In the genomic region with DNA sequence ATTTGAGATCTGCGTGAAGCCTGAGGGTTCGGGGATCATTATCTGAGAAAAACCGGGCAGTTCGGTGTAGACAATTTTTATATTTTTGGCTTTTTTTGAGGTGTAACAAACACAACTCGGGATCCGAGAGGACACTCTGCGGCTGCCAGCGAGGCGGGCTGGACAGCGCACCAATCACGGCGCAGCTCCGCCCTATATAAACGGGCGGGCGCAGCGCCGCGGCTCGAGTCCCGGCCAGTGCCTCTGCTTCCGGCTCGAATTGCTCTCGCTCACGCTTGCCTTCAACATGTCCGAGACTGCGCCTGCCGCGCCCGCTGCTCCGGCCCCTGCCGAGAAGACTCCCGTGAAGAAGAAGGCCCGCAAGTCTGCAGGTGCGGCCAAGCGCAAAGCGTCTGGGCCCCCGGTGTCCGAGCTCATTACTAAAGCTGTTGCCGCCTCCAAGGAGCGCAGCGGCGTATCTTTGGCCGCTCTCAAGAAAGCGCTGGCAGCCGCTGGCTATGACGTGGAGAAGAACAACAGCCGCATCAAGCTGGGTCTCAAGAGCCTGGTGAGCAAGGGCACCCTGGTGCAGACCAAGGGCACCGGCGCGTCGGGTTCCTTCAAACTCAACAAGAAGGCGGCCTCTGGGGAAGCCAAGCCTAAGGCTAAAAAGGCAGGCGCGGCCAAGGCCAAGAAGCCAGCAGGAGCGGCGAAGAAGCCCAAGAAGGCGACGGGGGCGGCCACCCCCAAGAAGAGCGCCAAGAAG, we compare ENCODE assay signal across 1 cellular context.
TF ChIP-seq lines count a peak whose summit lies in the region.

No MANE protein-coding gene starts in this region.

TF ChIP-seq in K562, 482 proteins besides CTCF, POLR2A, EP300 and RAD21 (continued from another document):
- TF ChIP-seq BCLAF1 (IDR thresholded peaks at IDR 0.05; ENCODE audit: borderline replicate concordance in 1 of 2, control insufficient read depth in 1 of 2, low read depth in 2 of 2, low read length in 1 of 2) (peak; percentile 88 to 98), ZNF695 (CRISPR knock-in tag; IDR thresholded peaks at IDR 0.05) (no peak), ZNF668 (CRISPR knock-in tag; IDR thresholded peaks at IDR 0.05) (no peak), RFX5 (IDR thresholded peaks at IDR 0.05; ENCODE audit: low read depth, low read length) (no peak), TSC22D4 (tag; IDR thresholded peaks at IDR 0.05) (no peak), GABPB1 (CRISPR knock-in tag; IDR thresholded peaks at IDR 0.05) (peak; percentile 81), ZBTB17 (CRISPR knock-in tag; IDR thresholded peaks at IDR 0.05) (peak; percentile 87), TGIF2 (CRISPR knock-in tag; IDR thresholded peaks at IDR 0.05) (0 out of 2 replicates have a peak, but pooled peaks have one; percentile 60), PTBP1 (IDR thresholded peaks at IDR 0.05; ENCODE audit: low read depth, low read length) (peak; percentile 90), KDM4B (IDR thresholded peaks at IDR 0.05; ENCODE audit: borderline replicate concordance in 2 of 2, low read depth in 1 of 2) (0 out of 4 replicates have a peak, but pooled peaks of 1 of the 2 experiments have one; percentile 65), MYC (IDR thresholded peaks at IDR 0.05; ENCODE audit: low read depth, low read length) (peak; percentile 71), MYC (CRISPR knock-in tag; IDR thresholded peaks at IDR 0.05; ENCODE audit: borderline replicate concordance, low read depth) (peak; percentile 65; the same call in 1 of the 2 replicates), ZEB2 (IDR thresholded peaks at IDR 0.05) (no peak), FOXP1 (CRISPR knock-in tag; IDR thresholded peaks at IDR 0.05) (peak; percentile 99), ZNF696 (CRISPR knock-in tag; conservative IDR thresholded peaks at IDR 0.05) (no peak), CREBBP (IDR thresholded peaks at IDR 0.05; ENCODE audit: low read depth, low read length) (no peak), GTF2F1 (IDR thresholded peaks at IDR 0.05; ENCODE audit: low read depth, low read length) (peak; percentile 99), SRSF9 (IDR thresholded peaks at IDR 0.05; ENCODE audit: borderline replicate concordance, low read depth, low read length) (no peak)
- TF ChIP-seq, protein P1, sequence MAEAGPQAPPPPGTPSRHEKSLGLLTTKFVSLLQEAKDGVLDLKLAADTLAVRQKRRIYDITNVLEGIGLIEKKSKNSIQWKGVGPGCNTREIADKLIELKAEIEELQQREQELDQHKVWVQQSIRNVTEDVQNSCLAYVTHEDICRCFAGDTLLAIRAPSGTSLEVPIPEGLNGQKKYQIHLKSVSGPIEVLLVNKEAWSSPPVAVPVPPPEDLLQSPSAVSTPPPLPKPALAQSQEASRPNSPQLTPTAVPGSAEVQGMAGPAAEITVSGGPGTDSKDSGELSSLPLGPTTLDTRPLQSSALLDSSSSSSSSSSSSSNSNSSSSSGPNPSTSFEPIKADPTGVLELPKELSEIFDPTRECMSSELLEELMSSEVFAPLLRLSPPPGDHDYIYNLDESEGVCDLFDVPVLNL (CRISPR knock-in tag; IDR thresholded peaks at IDR 0.05; ENCODE audit: low read depth) = no peak
- TF ChIP-seq, protein P2, sequence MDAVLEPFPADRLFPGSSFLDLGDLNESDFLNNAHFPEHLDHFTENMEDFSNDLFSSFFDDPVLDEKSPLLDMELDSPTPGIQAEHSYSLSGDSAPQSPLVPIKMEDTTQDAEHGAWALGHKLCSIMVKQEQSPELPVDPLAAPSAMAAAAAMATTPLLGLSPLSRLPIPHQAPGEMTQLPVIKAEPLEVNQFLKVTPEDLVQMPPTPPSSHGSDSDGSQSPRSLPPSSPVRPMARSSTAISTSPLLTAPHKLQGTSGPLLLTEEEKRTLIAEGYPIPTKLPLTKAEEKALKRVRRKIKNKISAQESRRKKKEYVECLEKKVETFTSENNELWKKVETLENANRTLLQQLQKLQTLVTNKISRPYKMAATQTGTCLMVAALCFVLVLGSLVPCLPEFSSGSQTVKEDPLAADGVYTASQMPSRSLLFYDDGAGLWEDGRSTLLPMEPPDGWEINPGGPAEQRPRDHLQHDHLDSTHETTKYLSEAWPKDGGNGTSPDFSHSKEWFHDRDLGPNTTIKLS (IDR thresholded peaks at IDR 0.05; ENCODE audit: borderline replicate concordance, low read depth) = peak; percentile 58
- TF ChIP-seq, protein P3, sequence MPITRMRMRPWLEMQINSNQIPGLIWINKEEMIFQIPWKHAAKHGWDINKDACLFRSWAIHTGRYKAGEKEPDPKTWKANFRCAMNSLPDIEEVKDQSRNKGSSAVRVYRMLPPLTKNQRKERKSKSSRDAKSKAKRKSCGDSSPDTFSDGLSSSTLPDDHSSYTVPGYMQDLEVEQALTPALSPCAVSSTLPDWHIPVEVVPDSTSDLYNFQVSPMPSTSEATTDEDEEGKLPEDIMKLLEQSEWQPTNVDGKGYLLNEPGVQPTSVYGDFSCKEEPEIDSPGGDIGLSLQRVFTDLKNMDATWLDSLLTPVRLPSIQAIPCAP (CRISPR knock-in tag; IDR thresholded peaks at IDR 0.05; ENCODE audit: borderline replicate concordance) = peak; percentile 90; the same call in 1 of the 2 replicates
